In genomic region chr13:24662195-24663088, GRCh38 we compare ENCODE assay signal across 27 cellular contexts. TPM values are rescaled to one million over a fixed set of nuclear protein-coding genes. Genes with fewer than 3 reads are reported as not detected.
"Had no signal": no experiment of that assay in that cellular context is flagged by ENCODE, and none has a peak within 500 bp of the region (broad histone marks: within the 10 kb centered on the region; RNA-seq: fewer than 3 reads in every experiment).

No MANE protein-coding gene starts in this region.

- H3K27me3 ChIP-seq: cardiac muscle cell, heart left ventricle, ovary, uterus had no signal

- FAIRE-seq: endometrium had no signal

- DNase-seq: activated CD4-positive, alpha-beta memory T cell treated with anti-CD3 and anti-CD28 coated beads for 36 hours; activated CD4-positive, alpha-beta T cell treated with anti-CD3 and anti-CD28 coated beads for 48 hours; activated CD4-positive, CD25-positive, alpha-beta regulatory T cell; activated naive CD4-positive, alpha-beta T cell treated with Interleukin-2 at 50 U/mL for 16 hours; activated naive CD8-positive, alpha-beta T cell treated with anti-CD3 and anti-CD28 coated beads, Interleukin-2, amount 10 ng/mL, durations not matched to agents 7 days and 5 days; activated T-cell treated with anti-CD3 and anti-CD28 coated beads, Interleukin-2, amount 50 U/mL, for 48 hours; amygdala; effector CD4-positive, alpha-beta T cell; heart left ventricle; islet precursor cell; left cardiac atrium; lower lobe of right lung; ovary; right cardiac atrium; stimulated activated CD4-positive, alpha-beta T cell treated with anti-CD3 and anti-CD28 coated beads, Interleukin-12 subunit alpha, Interleukin-12 subunit beta, amount 100 ng/mL, for 4 hours; stimulated activated CD4-positive, alpha-beta T cell treated with anti-CD3 and anti-CD28 coated beads, Interleukin-1b, Interleukin-23, amount 100 ng/mL, for 48 hours; substantia nigra; T1000; tibial artery; uterus had no signal

- H3K4me1 ChIP-seq: heart left ventricle, lower lobe of right lung, tibial artery, uterus had no signal

- H3K27ac ChIP-seq: cardiac muscle cell, heart left ventricle, lower lobe of right lung, ovary, tibial artery, uterus had no signal

- H3K4me3 ChIP-seq: cardiac muscle cell, heart left ventricle, lower lobe of right lung, ovary, tibial artery, uterus had no signal

- ATAC-seq: heart left ventricle; natural killer cell treated with Interleukin-12 subunit alpha and Interleukin-12 subunit beta and Interleukin-15 and Interleukin-18, amount 100 ng/mL, for 72 hours; right cardiac atrium had no signal

- H3K36me3 ChIP-seq: cardiac muscle cell, heart left ventricle, lower lobe of right lung, ovary, tibial artery, uterus had no signal

- H3K9me3 ChIP-seq: heart left ventricle, lower lobe of right lung, ovary, tibial artery, uterus had no signal

RNA-seq across cellular contexts. Expression of gene ATP12A, which starts 17.8 kb away (rescaled TPM):
- total RNA-seq: activated naive CD8-positive, alpha-beta T cell treated with anti-CD3 and anti-CD28 coated beads, Interleukin-2, amount 10 ng/mL, durations not matched to agents 7 days and 5 days; cardiac muscle cell; epithelial cell of proximal tubule; fibroblast of villous mesenchyme; heart left ventricle; left cardiac atrium; pulmonary artery endothelial cell; right cardiac atrium; skeletal muscle tissue; uterus had no signal
- polyA plus RNA-seq: cardiac muscle cell, heart left ventricle, ovary, right cardiac atrium had no signal
